8 cellular contexts compared by ENCODE assay signal in the genomic region with DNA sequence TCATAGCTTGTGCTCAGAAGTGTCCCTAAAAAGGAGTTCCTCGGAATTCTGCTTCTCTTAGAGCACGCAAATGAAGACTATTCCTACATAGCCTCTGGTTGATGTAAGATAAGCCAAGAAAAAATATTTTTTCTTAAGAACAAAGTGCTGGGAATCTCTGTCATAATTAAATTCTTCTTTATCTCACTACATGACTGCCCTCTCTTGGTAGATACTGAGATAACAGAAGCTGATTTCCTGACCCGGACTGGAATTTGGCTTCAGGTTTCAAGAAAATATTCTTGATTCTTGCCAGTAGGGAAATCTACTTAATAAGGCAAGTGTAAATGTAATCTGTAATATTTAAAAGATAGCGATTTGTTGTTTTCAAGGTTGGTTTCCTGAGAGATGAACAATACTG. TPM values are rescaled to one million over a fixed set of nuclear protein-coding genes. Genes with fewer than 3 reads are reported as not detected.
A peak's percentile ranks its signal among the peaks of the same experiment; 100 is the strongest.
DNase-seq lines count a peak whose midpoint lies in the region; ATAC-seq and TF ChIP-seq lines count a peak whose summit lies in the region.

No MANE protein-coding gene starts in this region.

- DNase-seq in ACHN (peak; percentile 26), RPMI7951 (ENCODE audit: low read depth) (peak; percentile 33), foreskin melanocyte (peak; percentile 58), T-helper 9 cell (no peak)

- peaks cover 0 to 11% (median 4%) of the 10 kb centered on the region in 5 donors for H3K4me1 ChIP-seq in subcutaneous abdominal adipose tissue (ENCODE audit: control insufficient read depth in 5 of 5, insufficient read depth in 5 of 5, low read length in 5 of 5)

- H3K27ac ChIP-seq in subcutaneous abdominal adipose tissue (ENCODE audit: low read depth, low read length): no peak overlapping the region

- H3K9ac ChIP-seq in subcutaneous abdominal adipose tissue (ENCODE audit: low read length in 5 of 5): peak overlapping the region in 3 of 5 donors; percentile 4 to 39 (median 31)

- no peaks in the 10 kb centered on the region for H3K9me3 ChIP-seq in subcutaneous abdominal adipose tissue (ENCODE audit: control insufficient read depth in 5 of 5, low read length in 5 of 5)

- in situ Hi-C loops in ACHN (cut with HindIII; ENCODE audit: low pct_ligation_motif_present, low pct_unique_long_range_greater_than_20kb, low sequenced_read_pairs): no loop called here

- H3K27me3 ChIP-seq in subcutaneous abdominal adipose tissue (ENCODE audit: control insufficient read depth in 5 of 5, insufficient read depth in 4 of 5, low read length in 5 of 5): no peaks in the 10 kb centered on the region

- ATAC-seq in GM19023 (IDR thresholded peaks at IDR 0.05; ENCODE audit: unreplicated experiment) (no peak), HG03439 (IDR thresholded peaks at IDR 0.05; ENCODE audit: unreplicated experiment) (no peak)

- peak; percentile 29; the same call in 1 of the 2 replicates for TF ChIP-seq CTCF in GM12875 (IDR thresholded peaks at IDR 0.05; ENCODE audit: borderline replicate concordance, insufficient read depth, low read depth, low read length)

- H3K4me3 ChIP-seq in GM12875 (ENCODE audit: low read depth, low read length) (no peak overlapping the region), subcutaneous abdominal adipose tissue (ENCODE audit: low read depth in 1 of 5, low read length in 5 of 5) (no peak overlapping the region)

- H3K36me3 ChIP-seq in subcutaneous abdominal adipose tissue (ENCODE audit: control insufficient read depth in 5 of 5, insufficient read depth in 5 of 5, low read length in 5 of 5): no peaks in the 10 kb centered on the region

RNA-seq across cellular contexts. Expression of gene SETMAR, which starts 31.3 kb away (rescaled TPM):
- 10.5 and 13.8 TPM in 2 replicates for total RNA-seq in RPMI7951 (2014; rRNA removed; shearing (Covaris generic))
